In genomic region chr6:16760536-16761468, GRCh38 we compare ENCODE assay signal across 7 cellular contexts. TPM values are rescaled to one million over a fixed set of nuclear protein-coding genes. Genes with fewer than 3 reads are reported as not detected.
DNase-seq lines count a peak whose midpoint lies in the region; ATAC-seq, FAIRE-seq and TF ChIP-seq lines count a peak whose summit lies in the region.

Gene ATXN1 (minus strand): TSS chr6:16761460.

- no peak for FAIRE-seq in bronchial epithelial cell (lab: Jason Lieb, UNC)

- peak within 1 kb of the TSS; percentile 94 to 99 (median 98) for H3K4me3 Mint-ChIP-seq in immature natural killer cell

- peaks cover 0 to 4% (median 0%) of the 10 kb centered on the region in 3 donors for H3K36me3 Mint-ChIP-seq in immature natural killer cell

- H3K9me3 Mint-ChIP-seq in immature natural killer cell = no peaks in the 10 kb centered on the region

- H3K4me3 ChIP-seq in bronchial epithelial cell (ENCODE audit: low read depth, low read length) (peak within 1 kb of the TSS; percentile 81), skeletal muscle tissue (ENCODE audit: low read length in 3 of 3) (peak within 1 kb of the TSS; percentile 72 to 89 (median 88))

- H3K4me1 ChIP-seq in skeletal muscle tissue (ENCODE audit: control insufficient read depth in 3 of 3, insufficient read depth in 3 of 3, low read length in 3 of 3) = peaks cover 9 to 29% (median 15%) of the 10 kb centered on the region in 3 donors

- no peak for TF ChIP-seq CTCF in bronchial epithelial cell (IDR thresholded peaks at IDR 0.05; ENCODE audit: insufficient read depth, low read length, severe bottlenecking)

- ATAC-seq in GM18498 (IDR thresholded peaks at IDR 0.05; ENCODE audit: unreplicated experiment) = peak; percentile 11

- H3K27ac ChIP-seq in skeletal muscle tissue (ENCODE audit: low read depth, low read length) = peak within 1 kb of the TSS; percentile 98

- H3K27me3 Mint-ChIP-seq in immature natural killer cell (ENCODE audit: low read depth in 3 of 3) = peaks cover 7 to 33% (median 30%) of the 10 kb centered on the region in 3 donors

- peak within 1 kb of the TSS; percentile 81 to 98 (median 98) for H3K9ac ChIP-seq in skeletal muscle tissue (ENCODE audit: low read depth in 1 of 3, low read length in 3 of 3)

- peaks cover 50 to 71% of the 10 kb centered on the region in 2 donors for H3K4me1 Mint-ChIP-seq in immature natural killer cell

- no peaks in the 10 kb centered on the region for H3K27me3 ChIP-seq in bronchial epithelial cell (ENCODE audit: control insufficient read depth, insufficient read depth, low read length)
- no peaks in the 10 kb centered on the region for H3K27me3 ChIP-seq in skeletal muscle tissue (ENCODE audit: control insufficient read depth in 3 of 3, insufficient read depth in 3 of 3, low read length in 3 of 3)

- peak within 1 kb of the TSS; percentile 97 to 99 (median 98) for H3K27ac Mint-ChIP-seq in immature natural killer cell

- no peaks in the 10 kb centered on the region for H3K36me3 ChIP-seq in bronchial epithelial cell (ENCODE audit: control insufficient read depth, insufficient read depth, low read length)
- no peaks in the 10 kb centered on the region for H3K36me3 ChIP-seq in skeletal muscle tissue (ENCODE audit: control insufficient read depth in 3 of 3, insufficient read depth in 3 of 3, low read length in 3 of 3)

- peak; percentile 58 for DNase-seq in HK-2 (ENCODE audit: unreplicated experiment)
- peak; percentile 56 for DNase-seq in UCSD-AML1 (lab: John Stamatoyannopoulos, UW; ENCODE audit: unreplicated experiment)
- peak; percentile 36 for DNase-seq in bronchial epithelial cell (ENCODE audit: low read depth)
- DNase-seq in immature natural killer cell = peak; percentile 50 to 53 (median 52)
- DNase-seq in DMS153 treated with DMSO at 0.1 percent for 48 hours (lab: John Stamatoyannopoulos, UW; ENCODE audit: unreplicated experiment) = no peak

- no peaks in the 10 kb centered on the region for H3K9me3 ChIP-seq in skeletal muscle tissue (ENCODE audit: control insufficient read depth in 3 of 3, low read length in 3 of 3)

RNA-seq across cellular contexts. Expression of gene ATXN1, which starts in this region (rescaled TPM):
- total RNA-seq in bronchial epithelial cell (18.4 and 50.1 TPM in 2 replicates), skeletal muscle tissue (30.8 TPM)
- 10 to 100 TPM in 1 of 3 donors, 1 to 10 TPM in 2; 6.9 to 14.7 (median 8.0) TPM for polyA plus RNA-seq in immature natural killer cell
